2 cellular contexts compared by ENCODE assay signal in the genomic region with DNA sequence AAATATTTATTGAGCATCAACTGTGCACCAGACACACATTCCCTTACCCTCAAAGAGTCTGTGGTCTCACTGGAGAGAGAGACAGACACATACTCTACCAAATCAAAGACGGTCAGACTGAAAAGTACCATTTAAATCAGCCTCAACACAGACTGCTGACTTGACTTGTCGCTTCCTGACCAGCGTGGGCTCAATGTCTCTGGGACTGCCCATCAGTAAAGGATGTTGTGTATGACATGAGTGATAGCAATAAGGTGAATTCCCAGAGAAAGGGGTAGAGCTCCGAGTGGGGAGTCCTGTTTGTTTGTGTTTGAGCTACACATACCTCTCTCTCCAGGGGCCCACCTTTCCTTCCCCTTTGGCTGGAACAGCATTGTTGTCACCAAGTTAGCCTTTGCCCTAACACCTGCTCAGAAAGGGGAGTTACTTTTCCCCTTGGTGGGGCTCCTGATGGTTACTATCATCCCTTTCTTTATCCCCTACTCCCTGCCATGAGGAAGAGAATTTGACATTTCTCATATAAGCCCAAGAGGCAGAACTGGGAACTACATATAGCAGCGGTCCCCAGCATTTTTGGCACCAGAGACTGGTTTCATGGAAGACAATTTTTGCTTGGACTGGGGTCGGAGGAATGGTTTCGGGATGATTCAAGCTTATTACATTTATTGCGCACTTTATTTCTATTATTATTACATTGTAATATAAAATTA.
TF ChIP-seq lines count a peak whose summit lies in the region.

No MANE protein-coding gene starts in this region.

TF ChIP-seq in SK-N-SH, 30 proteins besides CTCF, POLR2A, EP300 and RAD21 (continued from another document):
- TF ChIP-seq ELF1 (IDR thresholded peaks at IDR 0.05) = no peak
- TF ChIP-seq, protein P1, sequence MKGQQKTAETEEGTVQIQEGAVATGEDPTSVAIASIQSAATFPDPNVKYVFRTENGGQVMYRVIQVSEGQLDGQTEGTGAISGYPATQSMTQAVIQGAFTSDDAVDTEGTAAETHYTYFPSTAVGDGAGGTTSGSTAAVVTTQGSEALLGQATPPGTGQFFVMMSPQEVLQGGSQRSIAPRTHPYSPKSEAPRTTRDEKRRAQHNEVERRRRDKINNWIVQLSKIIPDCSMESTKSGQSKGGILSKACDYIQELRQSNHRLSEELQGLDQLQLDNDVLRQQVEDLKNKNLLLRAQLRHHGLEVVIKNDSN (IDR thresholded peaks at IDR 0.05; ENCODE audit: borderline replicate concordance, low read depth) = no peak
- TF ChIP-seq FOXM1 (IDR thresholded peaks at IDR 0.05; ENCODE audit: low read depth) = no peak
- no peak for TF ChIP-seq RFX5 (IDR thresholded peaks at IDR 0.05; ENCODE audit: low read length)
- no peak for TF ChIP-seq SIN3A (IDR thresholded peaks at IDR 0.05; ENCODE audit: borderline replicate concordance, low read depth, low read length)

TF ChIP-seq in SK-N-SH treated with all-trans-retinoic acid at 6 μM for 48 hours, 23 proteins besides CTCF, POLR2A, EP300 and RAD21 (continued from another document):
- no peak for TF ChIP-seq ISL1 (CRISPR knock-in tag; IDR thresholded peaks at IDR 0.05)
- no peak for TF ChIP-seq ZFP3 (CRISPR knock-in tag; IDR thresholded peaks at IDR 0.05)
- TF ChIP-seq TSHZ2 (CRISPR knock-in tag; IDR thresholded peaks at IDR 0.05) = no peak
- TF ChIP-seq OSR1 (CRISPR knock-in tag; IDR thresholded peaks at IDR 0.05) = no peak
